ENCODE assay signal across 23 cellular contexts in the genomic region with DNA sequence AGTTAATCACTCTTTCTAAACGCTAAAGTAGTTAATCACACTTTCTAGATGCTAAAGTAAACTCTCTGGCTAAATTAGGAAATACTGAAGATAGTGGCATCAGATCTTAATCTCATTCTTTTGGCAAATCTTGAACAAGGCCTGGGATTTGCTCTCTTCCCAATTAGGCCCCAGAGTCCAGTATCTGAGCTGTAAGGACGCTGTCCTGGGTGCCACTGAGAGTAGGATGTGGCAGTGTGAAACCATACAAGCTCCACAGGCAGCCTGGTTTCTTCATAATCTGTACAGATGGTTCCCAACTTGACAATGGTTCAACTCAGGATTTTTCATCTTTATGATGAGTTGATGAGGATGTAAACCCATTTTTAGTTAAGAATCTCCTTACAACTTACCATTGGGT.
"Had no signal": no experiment of that assay in that cellular context is flagged by ENCODE, and none has a peak within 500 bp of the region (broad histone marks: within the 10 kb centered on the region; RNA-seq: fewer than 3 reads in every experiment).

No MANE protein-coding gene starts in this region.

- H3K36me3 ChIP-seq: lower lobe of right lung, neural progenitor cell, right lobe of liver, uterus had no signal

- H2AFZ ChIP-seq: neural progenitor cell had no signal

- ATAC-seq: left lobe of liver; lower lobe of right lung; naive thymus-derived CD8-positive, alpha-beta T cell; stimulated activated memory B cell treated with anti-CD40 and anti-IgM and Interleukin-4, amounts not matched to agents 10 μg/mL and 1 μg/mL and 100 μg/mL, for 72 hours; stimulated activated naive CD8-positive, alpha-beta T cell treated with anti-CD3 and anti-CD28 coated beads, Interleukin-15, amount 100 ng/mL, for 72 hours had no signal

- H3K27me3 ChIP-seq: neural progenitor cell, neutrophil, right atrium auricular region, right lobe of liver, tibial nerve, uterus had no signal

- H3K4me2 ChIP-seq: neural progenitor cell, smooth muscle cell had no signal

- H3K4me1 ChIP-seq: lower lobe of right lung, uterus had no signal

- DNase-seq: islet precursor cell; lower lobe of right lung; mammary epithelial cell; mesenchymal stem cell; naive thymus-derived CD8-positive, alpha-beta T cell; nephron progenitor cell; occipital lobe; right lobe of liver; stimulated activated CD4-positive, alpha-beta T cell treated with anti-CD3 and anti-CD28 coated beads, Interleukin-1b, Interleukin-23, amount 100 ng/mL, for 48 hours; stimulated activated CD4-positive, alpha-beta T cell treated with anti-CD3 and anti-CD28 coated beads, Interleukin-2, amount 100 ng/mL, for 48 hours; stimulated activated CD4-positive, alpha-beta T cell treated with anti-CD3 and anti-CD28 coated beads, Interleukin-4, amount 100 ng/mL, for 4 hours; stimulated activated CD8-positive, alpha-beta memory T cell treated with anti-CD3 and anti-CD28 coated beads, Interleukin-4, amount 100 ng/mL, for 48 hours; stimulated activated naive CD4-positive, alpha-beta T cell treated with Interleukin-2 at 50 U/mL for 16 hours; stimulated activated naive CD8-positive, alpha-beta T cell treated with anti-CD3 and anti-CD28 coated beads, Interleukin-15, amount 100 ng/mL, for 72 hours; substantia nigra; uterus had no signal

- H3K9ac ChIP-seq: neural progenitor cell had no signal

- H3K4me3 ChIP-seq: lower lobe of right lung, neural progenitor cell, right atrium auricular region, right lobe of liver, smooth muscle cell, tibial nerve, uterus had no signal

- H3K27ac ChIP-seq: lower lobe of right lung, neural progenitor cell, neutrophil, right atrium auricular region, right lobe of liver, tibial nerve, uterus had no signal

- H3K9me3 ChIP-seq: lower lobe of right lung, neutrophil, right atrium auricular region, right lobe of liver, tibial nerve, uterus had no signal
